ENCODE assay signal across 1 cellular context in genomic region chr2:64629329-64629781, GRCh38.
TF ChIP-seq lines count a peak whose summit lies in the region.

No MANE protein-coding gene starts in this region.

TF ChIP-seq in GM23338, 12 proteins besides CTCF, POLR2A, EP300 and RAD21:
- TF ChIP-seq ZNF331 (CRISPR knock-in tag; IDR thresholded peaks at IDR 0.05; ENCODE audit: low read depth) (no peak), JUNB (IDR thresholded peaks at IDR 0.05; ENCODE audit: unreplicated experiment) (no peak)
